ENCODE assay signal across 8 cellular contexts in the genomic region with DNA sequence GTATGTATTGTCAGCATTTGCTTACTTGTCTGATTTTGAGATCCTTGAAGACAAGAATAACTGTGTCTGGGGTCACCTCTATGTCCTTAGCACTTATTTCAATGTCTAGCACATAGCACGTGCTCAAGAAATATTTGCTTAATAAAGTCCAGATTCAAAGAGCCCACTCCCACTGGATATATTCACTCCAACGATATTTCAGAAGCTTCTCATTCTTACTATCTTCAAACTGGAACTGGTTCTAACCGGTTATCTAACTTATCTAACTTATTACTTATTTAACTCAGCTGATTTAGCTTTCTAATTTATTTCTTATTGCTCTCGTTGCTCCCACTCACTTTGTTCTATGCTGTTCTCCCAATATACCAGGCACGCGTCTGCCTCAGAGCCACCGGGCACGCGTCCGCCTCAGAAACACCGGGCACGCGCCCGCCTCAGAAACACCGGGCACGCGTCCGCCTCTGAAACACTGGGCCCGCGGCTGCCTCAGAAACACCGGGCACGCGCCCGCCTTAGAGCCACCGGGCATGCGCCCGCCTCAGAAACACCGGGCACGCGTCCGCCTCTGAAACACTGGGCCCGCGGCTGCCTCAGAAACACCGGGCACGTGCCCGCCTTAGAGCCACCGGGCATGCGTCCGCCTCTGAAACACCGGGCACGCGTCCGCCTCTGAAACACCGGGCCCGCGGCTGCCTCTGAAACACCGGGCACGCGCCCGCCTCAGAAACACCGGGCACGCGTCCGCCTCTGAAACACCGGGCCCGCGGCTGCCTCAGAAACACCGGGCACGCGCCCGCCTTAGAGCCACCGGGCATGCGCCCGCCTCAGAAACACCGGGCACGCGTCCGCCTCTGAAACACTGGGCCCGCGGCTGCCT. TPM values are rescaled to one million over a fixed set of nuclear protein-coding genes. Genes with fewer than 3 reads are reported as not detected.
DNase-seq lines count a peak whose midpoint lies in the region; ATAC-seq and TF ChIP-seq lines count a peak whose summit lies in the region.
"Not testable (repeated sequence)": the region's sequence is repeated elsewhere in the genome, so short reads cannot be mapped to it uniquely, and the experiment has no call there.

No MANE protein-coding gene starts in this region.

- H3K9me3 ChIP-seq in endodermal cell (ENCODE audit: control insufficient read depth, low read length); right lobe of liver; upper lobe of right lung: not testable (repeated sequence)

- H3K27ac ChIP-seq in endodermal cell (ENCODE audit: low read depth, low read length) (peak overlapping the region; percentile 41), right lobe of liver (peak overlapping the region in 2 of 3 donors; percentile 6 to 31), skin epidermis (peak overlapping the region in 16 of 21 experiments; percentile 18 to 82 (median 74)), upper lobe of right lung (peak overlapping the region; percentile 79)

- DNase-seq in G401 (ENCODE audit: low spot score), result peak; percentile 61
- peak; percentile 62 to 75 (median 62) for DNase-seq in NCI-H1417 (lab: John Stamatoyannopoulos, UW)
- peak; percentile 35 for DNase-seq in SKM-1 treated with dmso at 0.1 percent for 144 hours (lab: John Stamatoyannopoulos, UW; ENCODE audit: unreplicated experiment)
- peak; percentile 70 for DNase-seq in endodermal cell
- DNase-seq in right lobe of liver, result peak; percentile 64 to 71 (median 64)
- peak; percentile 85 for DNase-seq in upper lobe of right lung

- not testable (repeated sequence) for H3K36me3 Mint-ChIP-seq in activated T-helper 17 cell treated with anti-CD3 and anti-CD28 coated beads, Interleukin-2, amount 50 U/mL, for 72 hours (ENCODE audit: low read depth); endodermal cell (ENCODE audit: low read depth)

- H3K4me1 ChIP-seq in endodermal cell (ENCODE audit: control insufficient read depth, insufficient read depth, low read length); right lobe of liver; upper lobe of right lung: not testable (repeated sequence)

- H3K9me3 Mint-ChIP-seq in activated T-helper 17 cell treated with anti-CD3 and anti-CD28 coated beads, Interleukin-2, amount 50 U/mL, for 72 hours; endodermal cell: not testable (repeated sequence)

- not testable (repeated sequence) for H3K27me3 Mint-ChIP-seq in activated T-helper 17 cell treated with anti-CD3 and anti-CD28 coated beads, Interleukin-2, amount 50 U/mL, for 72 hours; endodermal cell (ENCODE audit: insufficient read depth)

- TF ChIP-seq CTCF in endodermal cell (conservative IDR thresholded peaks at IDR 0.05); right lobe of liver (IDR thresholded peaks at IDR 0.05); upper lobe of right lung (IDR thresholded peaks at IDR 0.05): not testable (repeated sequence)

- H3K36me3 ChIP-seq in endodermal cell (ENCODE audit: control insufficient read depth, insufficient read depth, low read length); right lobe of liver; upper lobe of right lung: not testable (repeated sequence)

- TF ChIP-seq POLR2A in right lobe of liver (IDR thresholded peaks at IDR 0.05), result not testable (repeated sequence)

- in situ Hi-C loops in G401 (cut with HindIII; ENCODE audit: low sequenced_read_pairs), result not testable (repeated sequence)

- H3K27ac Mint-ChIP-seq in activated T-helper 17 cell treated with anti-CD3 and anti-CD28 coated beads, Interleukin-2, amount 50 U/mL, for 72 hours, result peak overlapping the region; percentile 42
- H3K27ac Mint-ChIP-seq in endodermal cell, result peak overlapping the region; percentile 67

- H3K4me1 Mint-ChIP-seq in activated T-helper 17 cell treated with anti-CD3 and anti-CD28 coated beads, Interleukin-2, amount 50 U/mL, for 72 hours, result not testable (repeated sequence)
- H3K4me1 Mint-ChIP-seq in endodermal cell, result peaks cover 10% of the 10 kb centered on the region

- peak overlapping the region; percentile 91 for H3K4me3 Mint-ChIP-seq in activated T-helper 17 cell treated with anti-CD3 and anti-CD28 coated beads, Interleukin-2, amount 50 U/mL, for 72 hours
- H3K4me3 Mint-ChIP-seq in endodermal cell, result peak overlapping the region; percentile 69

- H3K4me3 ChIP-seq in endodermal cell (ENCODE audit: low read length), result peak overlapping the region; percentile 59
- peak overlapping the region; percentile 37 to 57 (median 55) for H3K4me3 ChIP-seq in right lobe of liver
- peak overlapping the region; percentile 39 to 57 (median 48) for H3K4me3 ChIP-seq in skin epidermis
- H3K4me3 ChIP-seq in upper lobe of right lung, result peak overlapping the region; percentile 59

- not testable (repeated sequence) for H3K27me3 ChIP-seq in endodermal cell (ENCODE audit: control insufficient read depth, insufficient read depth, low read length, poor library complexity, severe bottlenecking); right lobe of liver; upper lobe of right lung

- intact Hi-C loops in right lobe of liver (cut with DNase I); upper lobe of right lung (cut with DNase I): not testable (repeated sequence)

- not testable (repeated sequence) for ATAC-seq in activated T-helper 17 cell treated with anti-CD3 and anti-CD28 coated beads, Interleukin-2, amount 50 U/mL, for 72 hours (replicated peaks)
- peak; percentile 65 to 72 (median 68) for ATAC-seq in right lobe of liver
- ATAC-seq in upper lobe of right lung, result peak; percentile 74

- WGBS in endodermal cell (ENCODE audit: insufficient coverage in 1 of 2, insufficient read length in 1 of 2), 2 experiments, result 12 to 75% methylated on average over 4 to 48 of the region's 70 CpGs
- 3% methylated on average over 28 of the region's 70 CpGs for WGBS in right lobe of liver (ENCODE audit: insufficient coverage, low coverage, low lambda C conversion rate, missing lambda C conversion rate)

- not testable (repeated sequence) for H3K9ac ChIP-seq in endodermal cell (ENCODE audit: extremely low read depth, low read length, poor library complexity, severe bottlenecking)

RNA-seq across cellular contexts. Expression of gene IFRD1, which starts 59.1 kb away (rescaled TPM):
- total RNA-seq in G401 (2014; rRNA removed; shearing (Covaris generic)), result 24.1 and 26.3 TPM in 2 replicates
- total RNA-seq in activated T-helper 17 cell treated with anti-CD3 and anti-CD28 coated beads, Interleukin-2, amount 50 U/mL, for 72 hours, result 10 to 100 TPM; 38.6 to 57.2 TPM
- total RNA-seq in endodermal cell, result 10 to 100 TPM; 54.3 to 57.6 TPM
- polyA plus RNA-seq in endodermal cell (2013, experiment 1 of 2), result 56.9 TPM
- 47.7 TPM for polyA plus RNA-seq in endodermal cell (2013, experiment 2 of 2)
- 10 to 100 TPM; 19.0 to 34.7 (median 28.2) TPM for total RNA-seq in right lobe of liver
- total RNA-seq in upper lobe of right lung, result 49.9 TPM

Comparison
In these comparisons a context has a peak if more than half of its experiments do, and no peak if none do; other contexts are left out.
1. DNase-seq: peak in every context shown above with its lines; median percentile 85 in upper lobe of right lung; 70 in endodermal cell; 64 in right lobe of liver; 62 in NCI-H1417; 61 in G401; 35 in SKM-1 treated with dmso at 0.1 percent for 144 hours.
2. H3K27ac ChIP-seq: peak in every context shown above with its lines; median percentile 79 in upper lobe of right lung; 74 in skin epidermis; 41 in endodermal cell; 18 in right lobe of liver.